Comparison of ENCODE assay signal across 23 cellular contexts in the genomic region with DNA sequence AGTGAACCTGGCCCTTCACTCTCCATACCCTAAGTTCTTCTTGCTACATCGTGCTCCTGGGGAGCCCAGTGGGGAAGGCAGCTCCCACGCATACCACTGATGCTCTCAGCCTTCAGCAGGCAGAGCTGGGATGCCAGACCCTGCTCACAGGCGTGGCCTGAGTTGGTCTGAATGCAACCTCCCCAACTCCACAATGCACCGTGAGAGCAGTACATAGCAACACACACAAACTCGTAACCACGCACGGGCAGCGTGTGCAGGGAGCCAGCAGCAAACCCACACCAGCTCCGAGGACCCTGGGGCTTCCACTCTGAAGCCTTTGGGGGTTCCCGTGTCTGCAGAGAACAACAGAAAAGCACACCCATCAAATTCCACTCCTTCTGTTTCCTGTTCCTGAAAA. TPM values are rescaled to one million over a fixed set of nuclear protein-coding genes. Genes with fewer than 3 reads are reported as not detected.
DNase-seq lines count a peak whose midpoint lies in the region; ATAC-seq and TF ChIP-seq lines count a peak whose summit lies in the region.
"Had no signal": no experiment of that assay in that cellular context is flagged by ENCODE, and none has a peak within 500 bp of the region (broad histone marks: within the 10 kb centered on the region; RNA-seq: fewer than 3 reads in every experiment).

No MANE protein-coding gene starts in this region.

- H3F3A ChIP-seq in GM23338 (replicated peaks; ENCODE audit: low read depth): no peaks in the 10 kb centered on the region

- H3K4me3 ChIP-seq in GM23338: no peak overlapping the region
- H3K4me3 ChIP-seq: MG63 had no signal

- H3K9me3 Mint-ChIP-seq in GM23338 (no peaks in the 10 kb centered on the region), type B pancreatic cell (no peaks in the 10 kb centered on the region)

- H3K4me1 ChIP-seq in GM23338 (ENCODE audit: insufficient read depth): no peaks in the 10 kb centered on the region
- H3K4me1 ChIP-seq: Caco-2 had no signal

- no peak overlapping the region for H3K4me2 ChIP-seq in GM23338

- H3K79me2 ChIP-seq in GM23338 (replicated peaks; ENCODE audit: insufficient read depth): no peaks in the 10 kb centered on the region

- H3K27ac Mint-ChIP-seq in GM23338 (no peak overlapping the region), type B pancreatic cell (no peak overlapping the region)

- no peaks in the 10 kb centered on the region for H3K36me3 ChIP-seq in GM23338 (ENCODE audit: insufficient read depth)
- H3K36me3 ChIP-seq: MG63 had no signal

- H4K20me1 ChIP-seq in GM23338 (replicated peaks; ENCODE audit: insufficient read depth): no peaks in the 10 kb centered on the region

- no peaks in the 10 kb centered on the region for H3K36me3 Mint-ChIP-seq in GM23338 (ENCODE audit: low read depth)
- no peaks in the 10 kb centered on the region for H3K36me3 Mint-ChIP-seq in type B pancreatic cell

- TF ChIP-seq CTCF in GM23338 (conservative IDR thresholded peaks at IDR 0.05; ENCODE audit: low read depth in 2 of 2): no peak
- no peak for TF ChIP-seq CTCF in type B pancreatic cell (conservative IDR thresholded peaks at IDR 0.05)

- H3K27ac ChIP-seq in GM23338 (ENCODE audit: low read depth): no peak overlapping the region

- H3K4me1 Mint-ChIP-seq in GM23338 (peaks cover 2% of the 10 kb centered on the region; the same call in 1 of the 3 replicates), type B pancreatic cell (ENCODE audit: unreplicated experiment) (peaks cover 4% of the 10 kb centered on the region)

- no peak for DNase-seq in GM23338 (ENCODE audit: low spot score)
- DNase-seq in amniotic epithelial cell (ENCODE audit: low read depth): peak; percentile 5
- peak; percentile 49 for DNase-seq in islet precursor cell
- peak; percentile 60 for DNase-seq in type B pancreatic cell (ENCODE audit: extremely low spot score, unreplicated experiment)
- no peak for DNase-seq in DMS 273 (lab: John Stamatoyannopoulos, UW; ENCODE audit: unreplicated experiment)
- no peak for DNase-seq in inferior parietal cortex (ENCODE audit: extremely low spot score)
- DNase-seq: ACHN; AML-193; Caco-2; DMS53; HCEC 1CT; IMR-90; Karpas-422; MG63; NCI-H1105; NCI-H187; NCI-H345; NCI-H526; NK-92 treated with Interleukin-12 subunit alpha and Interleukin-12 subunit beta, amount 100 ng/mL, for 24 hours; OCI-M1; RPMI8226; SIG-M5 had no signal

- no peaks in the 10 kb centered on the region for H3K27me3 ChIP-seq in GM23338 (ENCODE audit: insufficient read depth)
- H3K27me3 ChIP-seq: MG63 had no signal

- H3K4me3 Mint-ChIP-seq in GM23338: no peak overlapping the region
- no peak overlapping the region for H3K4me3 Mint-ChIP-seq in type B pancreatic cell

- H3K9me2 ChIP-seq in GM23338 (ENCODE audit: insufficient read depth): no peaks in the 10 kb centered on the region

- no peak overlapping the region for H2AFZ ChIP-seq in GM23338

- ATAC-seq in GM23338 (peak; percentile 34; the same call in 2 of the 3 replicates), GM21717 (IDR thresholded peaks at IDR 0.05; ENCODE audit: unreplicated experiment) (no peak)

- H3K27me3 Mint-ChIP-seq in GM23338 (ENCODE audit: insufficient read depth, low read depth, poor library complexity): no peaks in the 10 kb centered on the region
- H3K27me3 Mint-ChIP-seq in type B pancreatic cell: peaks cover 29% of the 10 kb centered on the region

TF ChIP-seq in GM23338, 12 proteins besides CTCF, POLR2A, EP300 and RAD21:
- TF ChIP-seq EZH2phosphoT487 (IDR thresholded peaks at IDR 0.05; ENCODE audit: unreplicated experiment): no peak
- TF ChIP-seq STAT1 (IDR thresholded peaks at IDR 0.05; ENCODE audit: unreplicated experiment): no peak
- TF ChIP-seq, protein P1, sequence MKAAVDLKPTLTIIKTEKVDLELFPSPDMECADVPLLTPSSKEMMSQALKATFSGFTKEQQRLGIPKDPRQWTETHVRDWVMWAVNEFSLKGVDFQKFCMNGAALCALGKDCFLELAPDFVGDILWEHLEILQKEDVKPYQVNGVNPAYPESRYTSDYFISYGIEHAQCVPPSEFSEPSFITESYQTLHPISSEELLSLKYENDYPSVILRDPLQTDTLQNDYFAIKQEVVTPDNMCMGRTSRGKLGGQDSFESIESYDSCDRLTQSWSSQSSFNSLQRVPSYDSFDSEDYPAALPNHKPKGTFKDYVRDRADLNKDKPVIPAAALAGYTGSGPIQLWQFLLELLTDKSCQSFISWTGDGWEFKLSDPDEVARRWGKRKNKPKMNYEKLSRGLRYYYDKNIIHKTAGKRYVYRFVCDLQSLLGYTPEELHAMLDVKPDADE (IDR thresholded peaks at IDR 0.05): no peak

RNA-seq across cellular contexts. Expression of a gene that starts 37.2 kb away (rescaled TPM):
- total RNA-seq in GM23338 (2014; rRNA removed; shearing (Covaris generic)): 3.3 and 4.6 TPM in 2 replicates
- polyA plus RNA-seq in GM23338 (2016; fragmentation: Nextera tagmentation; extraction: Ambion mirVana): 1.9 and 2.3 TPM in 2 replicates
- total RNA-seq in type B pancreatic cell (ENCODE audit: low replicate concordance): 2.6 and 3.3 TPM in 2 replicates
- total RNA-seq: IMR-90 had no signal

Comparison
In these comparisons a context has a peak if more than half of its experiments do, and no peak if none do; other contexts are left out.
1. DNase-seq: peak in amniotic epithelial cell (single experiment), islet precursor cell (single experiment) and type B pancreatic cell (single experiment); none in GM23338 (single experiment), DMS 273 (single experiment) and inferior parietal cortex (single experiment).